In the genomic region with DNA sequence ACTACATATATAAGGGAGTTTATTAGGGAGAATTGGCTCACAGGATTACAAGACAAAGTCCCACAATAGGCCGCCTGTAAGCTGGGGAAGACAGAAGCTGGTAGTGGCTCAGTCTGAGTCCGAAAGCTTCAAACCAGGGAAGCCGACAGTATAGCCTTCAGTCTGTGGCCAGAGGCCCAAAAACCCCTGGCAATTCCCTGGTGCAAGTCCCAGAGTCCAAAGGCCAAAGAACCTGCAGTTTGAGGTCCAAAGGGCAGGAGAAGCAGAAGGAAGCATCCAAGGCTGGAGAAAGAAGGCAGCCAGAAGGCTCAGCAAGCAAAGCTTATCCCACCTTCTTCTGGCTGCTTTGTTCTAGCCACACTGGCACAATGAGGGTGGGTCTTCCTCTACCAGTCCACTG, we compare ENCODE assay signal across 1 cellular context.
TF ChIP-seq lines count a peak whose summit lies in the region.

No MANE protein-coding gene starts in this region.

TF ChIP-seq in liver, 16 proteins besides CTCF, POLR2A, EP300 and RAD21 (continued from another document):
- TF ChIP-seq, protein P1, sequence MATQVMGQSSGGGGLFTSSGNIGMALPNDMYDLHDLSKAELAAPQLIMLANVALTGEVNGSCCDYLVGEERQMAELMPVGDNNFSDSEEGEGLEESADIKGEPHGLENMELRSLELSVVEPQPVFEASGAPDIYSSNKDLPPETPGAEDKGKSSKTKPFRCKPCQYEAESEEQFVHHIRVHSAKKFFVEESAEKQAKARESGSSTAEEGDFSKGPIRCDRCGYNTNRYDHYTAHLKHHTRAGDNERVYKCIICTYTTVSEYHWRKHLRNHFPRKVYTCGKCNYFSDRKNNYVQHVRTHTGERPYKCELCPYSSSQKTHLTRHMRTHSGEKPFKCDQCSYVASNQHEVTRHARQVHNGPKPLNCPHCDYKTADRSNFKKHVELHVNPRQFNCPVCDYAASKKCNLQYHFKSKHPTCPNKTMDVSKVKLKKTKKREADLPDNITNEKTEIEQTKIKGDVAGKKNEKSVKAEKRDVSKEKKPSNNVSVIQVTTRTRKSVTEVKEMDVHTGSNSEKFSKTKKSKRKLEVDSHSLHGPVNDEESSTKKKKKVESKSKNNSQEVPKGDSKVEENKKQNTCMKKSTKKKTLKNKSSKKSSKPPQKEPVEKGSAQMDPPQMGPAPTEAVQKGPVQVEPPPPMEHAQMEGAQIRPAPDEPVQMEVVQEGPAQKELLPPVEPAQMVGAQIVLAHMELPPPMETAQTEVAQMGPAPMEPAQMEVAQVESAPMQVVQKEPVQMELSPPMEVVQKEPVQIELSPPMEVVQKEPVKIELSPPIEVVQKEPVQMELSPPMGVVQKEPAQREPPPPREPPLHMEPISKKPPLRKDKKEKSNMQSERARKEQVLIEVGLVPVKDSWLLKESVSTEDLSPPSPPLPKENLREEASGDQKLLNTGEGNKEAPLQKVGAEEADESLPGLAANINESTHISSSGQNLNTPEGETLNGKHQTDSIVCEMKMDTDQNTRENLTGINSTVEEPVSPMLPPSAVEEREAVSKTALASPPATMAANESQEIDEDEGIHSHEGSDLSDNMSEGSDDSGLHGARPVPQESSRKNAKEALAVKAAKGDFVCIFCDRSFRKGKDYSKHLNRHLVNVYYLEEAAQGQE (IDR thresholded peaks at IDR 0.05): no peak
- peak; percentile 95 to 98 for TF ChIP-seq HNF4A (conservative IDR thresholded peaks at IDR 0.05)
- TF ChIP-seq, protein P2, sequence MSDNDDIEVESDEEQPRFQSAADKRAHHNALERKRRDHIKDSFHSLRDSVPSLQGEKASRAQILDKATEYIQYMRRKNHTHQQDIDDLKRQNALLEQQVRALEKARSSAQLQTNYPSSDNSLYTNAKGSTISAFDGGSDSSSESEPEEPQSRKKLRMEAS (IDR thresholded peaks at IDR 0.05): no peak
- TF ChIP-seq, protein P3, sequence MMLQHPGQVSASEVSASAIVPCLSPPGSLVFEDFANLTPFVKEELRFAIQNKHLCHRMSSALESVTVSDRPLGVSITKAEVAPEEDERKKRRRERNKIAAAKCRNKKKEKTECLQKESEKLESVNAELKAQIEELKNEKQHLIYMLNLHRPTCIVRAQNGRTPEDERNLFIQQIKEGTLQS (IDR thresholded peaks at IDR 0.05): no peak
- TF ChIP-seq RXRA (IDR thresholded peaks at IDR 0.05): peak; percentile 33 to 40
- no peak for TF ChIP-seq YY1 (IDR thresholded peaks at IDR 0.05)
- TF ChIP-seq HNF4G (IDR thresholded peaks at IDR 0.05): peak; percentile 93
- TF ChIP-seq SP1 (IDR thresholded peaks at IDR 0.05): peak; percentile 23
- TF ChIP-seq TAF1 (conservative IDR thresholded peaks at IDR 0.05): no peak
- no peak for TF ChIP-seq NR2F2 (IDR thresholded peaks at IDR 0.05)
- TF ChIP-seq JUND (IDR thresholded peaks at IDR 0.05): no peak
- no peak for TF ChIP-seq GABPA (IDR thresholded peaks at IDR 0.05 in 1 of 2, conservative IDR thresholded peaks at IDR 0.05 in 1 of 2)
- no peak for TF ChIP-seq FOXA2 (IDR thresholded peaks at IDR 0.05)
